ENCODE assay signal across 8 cellular contexts in the genomic region with DNA sequence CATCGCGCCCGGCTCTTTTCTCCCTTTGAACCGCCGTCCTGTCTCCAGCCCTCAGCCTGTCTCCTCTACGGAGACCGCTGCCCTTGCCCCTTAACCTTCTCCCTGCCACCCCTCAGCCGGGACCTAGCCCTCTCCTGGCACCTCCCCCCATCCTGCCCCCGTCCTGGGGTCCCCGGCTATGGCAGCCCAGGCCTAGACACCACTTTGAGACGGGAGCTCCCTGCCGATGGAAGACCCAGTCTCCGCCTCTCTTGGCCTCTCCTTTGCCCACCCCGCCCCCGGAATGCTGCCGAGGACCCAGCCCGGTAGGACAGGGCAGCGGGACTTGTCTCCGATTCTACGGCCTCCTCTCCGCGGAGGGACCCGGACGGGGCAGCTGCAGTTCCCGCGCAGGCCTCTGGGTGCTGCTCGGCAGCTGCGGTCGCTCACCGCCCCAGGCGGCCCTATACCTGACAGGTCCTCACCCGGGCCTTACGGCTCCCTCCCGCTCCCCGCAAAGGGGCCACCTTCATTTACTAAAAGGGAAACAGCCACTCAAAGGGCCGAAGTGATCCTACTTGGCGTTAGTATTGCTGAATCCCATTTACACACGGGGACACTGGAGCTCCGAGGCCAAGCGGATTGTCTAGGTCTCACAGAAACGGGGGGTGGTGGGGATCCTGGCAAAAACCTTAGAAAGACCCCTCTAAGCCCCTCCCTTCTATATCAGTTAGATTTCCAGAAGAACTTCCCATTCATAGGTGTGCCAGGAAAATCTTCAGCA.
DNase-seq lines count a peak whose midpoint lies in the region; ATAC-seq lines count a peak whose summit lies in the region.

No MANE protein-coding gene starts in this region.

- DNase-seq in DMS79 treated with DMSO at 0.1 percent for 48 hours (lab: John Stamatoyannopoulos, UW) (peak; percentile 65), NCI-H82 (lab: John Stamatoyannopoulos, UW) (peak; percentile 87), memory B cell (ENCODE audit: low spot score in 2 of 2) (peak; percentile 66 to 78)
- peak; percentile 30 to 57 for DNase-seq in activated CD8-positive, alpha-beta memory T cell treated with anti-CD3 and anti-CD28 coated beads for 1 hour (ENCODE audit: extremely low read depth in 1 of 2, low read depth in 1 of 2)
- peak; percentile 37 to 50 (median 41) for DNase-seq in effector memory CD4-positive, alpha-beta T cell
- peak; percentile 26 to 45 for DNase-seq in stimulated activated CD8-positive, alpha-beta memory T cell treated with anti-CD3 and anti-CD28 coated beads, Interleukin-15, amount 100 ng/mL, for 4 hours (ENCODE audit: low read depth in 2 of 2)

- H3K9me3 Mint-ChIP-seq in memory B cell = no peaks in the 10 kb centered on the region

- H3K4me3 ChIP-seq in effector memory CD4-positive, alpha-beta T cell (ENCODE audit: insufficient read depth, low read depth, low read length, poor library complexity, severe bottlenecking) = no peak overlapping the region

- H3K27ac Mint-ChIP-seq in memory B cell = no peak overlapping the region

- peaks cover 22% of the 10 kb centered on the region for H3K27me3 ChIP-seq in effector memory CD4-positive, alpha-beta T cell (replicated peaks; ENCODE audit: control insufficient read depth, insufficient read depth, low read length, poor library complexity, severe bottlenecking)

- no peaks in the 10 kb centered on the region for H3K36me3 Mint-ChIP-seq in memory B cell

- peak overlapping the region; percentile 12 for H3K4me3 Mint-ChIP-seq in memory B cell

- no peaks in the 10 kb centered on the region for H3K36me3 ChIP-seq in effector memory CD4-positive, alpha-beta T cell (ENCODE audit: control insufficient read depth, insufficient read depth, low read length)

- peaks cover 7% of the 10 kb centered on the region for H3K4me1 ChIP-seq in effector memory CD4-positive, alpha-beta T cell (ENCODE audit: control insufficient read depth, insufficient read depth, low read length, poor library complexity, severe bottlenecking)

- H3K4me1 Mint-ChIP-seq in memory B cell = peaks cover 4% of the 10 kb centered on the region

- H3K9me3 ChIP-seq in effector memory CD4-positive, alpha-beta T cell (ENCODE audit: control insufficient read depth, low read length) = no peaks in the 10 kb centered on the region

- ATAC-seq in HG02678 (IDR thresholded peaks at IDR 0.05; ENCODE audit: unreplicated experiment) = peak; percentile 83
- peak; percentile 95 for ATAC-seq in memory B cell (ENCODE audit: low read depth)
- no peak for ATAC-seq in GM19023 (IDR thresholded peaks at IDR 0.05; ENCODE audit: unreplicated experiment)

- no peak overlapping the region for H3K27ac ChIP-seq in effector memory CD4-positive, alpha-beta T cell (ENCODE audit: insufficient read depth, low read length, poor library complexity, severe bottlenecking)

- H3K27me3 Mint-ChIP-seq in memory B cell = peaks cover 17% of the 10 kb centered on the region

Comparison
In these comparisons a context has a peak if more than half of its experiments do, and no peak if none do; other contexts are left out.
1. DNase-seq: peak in every context shown above with its lines; median percentile 87 in NCI-H82; 72 in memory B cell; 65 in DMS79 treated with DMSO at 0.1 percent for 48 hours; 44 in activated CD8-positive, alpha-beta memory T cell treated with anti-CD3 and anti-CD28 coated beads for 1 hour; 41 in effector memory CD4-positive, alpha-beta T cell; 36 in stimulated activated CD8-positive, alpha-beta memory T cell treated with anti-CD3 and anti-CD28 coated beads, Interleukin-15, amount 100 ng/mL, for 4 hours.